Comparison of ENCODE assay signal across 1 cellular context in genomic region chr11:10322401-10322800, GRCh38.
TF ChIP-seq lines count a peak whose summit lies in the region.

No MANE protein-coding gene starts in this region.

TF ChIP-seq in K562, 482 proteins besides CTCF, POLR2A, EP300 and RAD21 (continued from another document):
- TF ChIP-seq NR0B1 (IDR thresholded peaks at IDR 0.05; ENCODE audit: partially characterized antibody), result no peak
- TF ChIP-seq NCOA2 (IDR thresholded peaks at IDR 0.05; ENCODE audit: partially characterized antibody in 2 of 2), result no peak
- TF ChIP-seq ZNF280A (IDR thresholded peaks at IDR 0.05; ENCODE audit: low read depth, partially characterized antibody), result no peak
- TF ChIP-seq DPF2 (IDR thresholded peaks at IDR 0.05), result no peak
- TF ChIP-seq VEZF1 (CRISPR knock-in tag; IDR thresholded peaks at IDR 0.05), result no peak
- no peak for TF ChIP-seq PTTG1 (tag; IDR thresholded peaks at IDR 0.05; ENCODE audit: low read depth)
TF ChIP-seq in K562: peak in this region for 0.
